ENCODE assay signal across 8 cellular contexts in the genomic region with DNA sequence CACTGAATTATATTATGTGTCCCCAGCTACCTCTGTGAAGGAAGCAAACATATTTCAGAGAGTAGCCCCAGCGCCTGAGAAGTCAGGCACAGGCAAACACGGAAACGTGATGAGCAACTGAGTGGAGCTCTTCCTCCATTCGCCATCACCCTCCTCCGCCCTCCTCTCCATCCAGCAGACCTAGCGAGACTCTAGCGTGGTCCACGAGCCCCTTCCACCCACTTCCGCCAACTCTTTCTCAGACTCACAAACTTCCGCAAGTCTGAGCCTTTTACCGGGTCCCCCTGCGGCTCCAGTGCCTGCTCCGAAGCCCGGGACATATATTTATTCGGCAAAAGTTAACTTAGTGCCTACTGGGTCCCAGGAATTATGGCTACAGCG. TPM values are rescaled to one million over a fixed set of nuclear protein-coding genes. Genes with fewer than 3 reads are reported as not detected.
DNase-seq lines count a peak whose midpoint lies in the region; ATAC-seq and TF ChIP-seq lines count a peak whose summit lies in the region.

No MANE protein-coding gene starts in this region.

- H3K36me3 Mint-ChIP-seq in naive B cell: peaks cover 13 to 31% of the 10 kb centered on the region in 2 donors
- peaks cover 49% of the 10 kb centered on the region for H3K36me3 Mint-ChIP-seq in stimulated activated memory B cell treated with anti-CD40 and anti-IgM and Interleukin-4, amounts not matched to agents 10 μg/mL and 1 μg/mL and 100 μg/mL, for 72 hours

- H3K27me3 Mint-ChIP-seq in naive B cell: no peaks in the 10 kb centered on the region
- H3K27me3 Mint-ChIP-seq in stimulated activated memory B cell treated with anti-CD40 and anti-IgM and Interleukin-4, amounts not matched to agents 10 μg/mL and 1 μg/mL and 100 μg/mL, for 72 hours: no peaks in the 10 kb centered on the region

- peak overlapping the region; percentile 98 to 100 (median 100) for H3K4me3 Mint-ChIP-seq in naive B cell
- H3K4me3 Mint-ChIP-seq in stimulated activated memory B cell treated with anti-CD40 and anti-IgM and Interleukin-4, amounts not matched to agents 10 μg/mL and 1 μg/mL and 100 μg/mL, for 72 hours: peak overlapping the region; percentile 95

- TF ChIP-seq CTCF in epithelial cell of proximal tubule (conservative IDR thresholded peaks at IDR 0.05; ENCODE audit: low read depth, low read length): no peak

- DNase-seq in SKM-1 treated with dmso at 0.1 percent for 144 hours (lab: John Stamatoyannopoulos, UW; ENCODE audit: unreplicated experiment): peak; percentile 2
- no peak for DNase-seq in SKM-1 (lab: John Stamatoyannopoulos, UW; ENCODE audit: unreplicated experiment)
- DNase-seq in NCI-H82 treated with DMSO at 0.1 percent for 48 hours (lab: John Stamatoyannopoulos, UW; ENCODE audit: unreplicated experiment): peak; percentile 19
- DNase-seq in activated CD8-positive, alpha-beta memory T cell treated with anti-CD3 and anti-CD28 coated beads, Interleukin-2, amount 50 U/mL, for 1 hour (ENCODE audit: extremely low read depth): peak; percentile 25
- no peak for DNase-seq in epithelial cell of proximal tubule (ENCODE audit: low read depth)
- peak; percentile 63 for DNase-seq in naive B cell

- peak overlapping the region; percentile 98 to 100 (median 99) for H3K27ac Mint-ChIP-seq in naive B cell
- peak overlapping the region; percentile 98 for H3K27ac Mint-ChIP-seq in stimulated activated memory B cell treated with anti-CD40 and anti-IgM and Interleukin-4, amounts not matched to agents 10 μg/mL and 1 μg/mL and 100 μg/mL, for 72 hours

- H3K4me1 Mint-ChIP-seq in naive B cell: peaks cover 33 to 47% (median 46%) of the 10 kb centered on the region in 3 donors
- peaks cover 51% of the 10 kb centered on the region for H3K4me1 Mint-ChIP-seq in stimulated activated memory B cell treated with anti-CD40 and anti-IgM and Interleukin-4, amounts not matched to agents 10 μg/mL and 1 μg/mL and 100 μg/mL, for 72 hours

- peaks cover 0 to 4% (median 0%) of the 10 kb centered on the region in 7 donors for H3K9me3 Mint-ChIP-seq in naive B cell
- peaks cover 3% of the 10 kb centered on the region for H3K9me3 Mint-ChIP-seq in stimulated activated memory B cell treated with anti-CD40 and anti-IgM and Interleukin-4, amounts not matched to agents 10 μg/mL and 1 μg/mL and 100 μg/mL, for 72 hours

- ATAC-seq in HG03159 (IDR thresholded peaks at IDR 0.05; ENCODE audit: unreplicated experiment): peak; percentile 39
- peak; percentile 55 to 63 for ATAC-seq in naive B cell (ENCODE audit: low read depth in 2 of 2)
- peak; percentile 65 for ATAC-seq in stimulated activated memory B cell treated with anti-CD40 and anti-IgM and Interleukin-4, amounts not matched to agents 10 μg/mL and 1 μg/mL and 100 μg/mL, for 72 hours

- peak overlapping the region; percentile 79 for H3K4me3 ChIP-seq in epithelial cell of proximal tubule (ENCODE audit: low read depth, low read length)

RNA-seq across cellular contexts. Expression of a gene that starts 0.5 kb away (rescaled TPM):
- 541 and 1,065 TPM in 2 replicates for total RNA-seq in epithelial cell of proximal tubule
- polyA plus RNA-seq in naive B cell (ENCODE audit: low read depth in 6 of 6): 100 to 1,000 TPM; 310 to 412 (median 346) TPM

RNA-seq across cellular contexts. Expression of a gene that starts 38.7 kb away (rescaled TPM):
- total RNA-seq in epithelial cell of proximal tubule: 4.1 and 6.9 TPM in 2 replicates
- 10 to 100 TPM in 2 of 6 donors, 1 to 10 TPM in 3, not detected in 1; 4.6 to 13.8 (median 7.3) TPM for polyA plus RNA-seq in naive B cell (ENCODE audit: low read depth in 6 of 6)

Comparison
In these comparisons a context has a peak if more than half of its experiments do, and no peak if none do; other contexts are left out.
1. DNase-seq: peak in SKM-1 treated with dmso at 0.1 percent for 144 hours (single experiment), NCI-H82 treated with DMSO at 0.1 percent for 48 hours (single experiment), activated CD8-positive, alpha-beta memory T cell treated with anti-CD3 and anti-CD28 coated beads, Interleukin-2, amount 50 U/mL, for 1 hour (single experiment) and naive B cell (single experiment); none in SKM-1 (single experiment) and epithelial cell of proximal tubule (single experiment).
2. Peak in every context shown above with its lines, with median percentiles within 50 percentile points of each other: ATAC-seq.